Comparison of ENCODE assay signal across 9 cellular contexts in the genomic region with DNA sequence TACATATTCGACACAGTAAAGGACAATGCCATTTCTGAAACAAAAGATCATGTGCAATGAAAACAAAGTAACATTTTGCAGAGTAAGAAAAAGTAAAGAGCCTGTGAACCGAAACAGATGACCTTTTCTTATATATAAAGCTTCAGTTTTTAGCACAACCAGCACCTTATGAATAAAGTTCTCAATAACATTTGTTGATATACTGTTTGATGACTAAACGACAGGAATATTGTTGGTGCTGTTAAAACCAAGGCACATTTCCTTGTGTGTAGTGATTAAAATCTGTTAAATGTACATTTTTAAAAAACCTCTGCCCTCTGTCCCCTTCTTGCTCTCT. TPM values are rescaled to one million over a fixed set of nuclear protein-coding genes. Genes with fewer than 3 reads are reported as not detected.
A peak's percentile ranks its signal among the peaks of the same experiment; 100 is the strongest.
DNase-seq lines count a peak whose midpoint lies in the region; ATAC-seq, FAIRE-seq and TF ChIP-seq lines count a peak whose summit lies in the region.
"Had no signal": no experiment of that assay in that cellular context is flagged by ENCODE, and none has a peak within 500 bp of the region (broad histone marks: within the 10 kb centered on the region; RNA-seq: fewer than 3 reads in every experiment).

No MANE protein-coding gene starts in this region.

- no peaks in the 10 kb centered on the region for H3K27me3 ChIP-seq in parathyroid adenoma (ENCODE audit: control insufficient read depth, insufficient read depth, low read length)

- peak; percentile 48 for DNase-seq in ELR (ENCODE audit: low read depth)
- no peak for DNase-seq in OCI-LY7 (ENCODE audit: low spot score)
- no peak for DNase-seq in epithelial cell of esophagus (ENCODE audit: low read depth)
- no peak for DNase-seq in HTR-8/SVneo (ENCODE audit: insufficient read length, low spot score)
- no peak for DNase-seq in activated CD4-positive, alpha-beta T cell treated with anti-CD3 and anti-CD28 coated beads, Interleukin-2, amount 50 U/mL, for 1 hour
- DNase-seq: GOT3 had no signal

- H3K27ac ChIP-seq in OCI-LY7 (ENCODE audit: low read depth, low read length, poor library complexity, severe bottlenecking) (peak overlapping the region; percentile 80), parathyroid adenoma (peak overlapping the region; percentile 96)

- intact Hi-C loops in OCI-LY7 (cut with micrococcal nuclease; ENCODE audit: unreplicated experiment): loop anchor here (1.0 to 5.0 kb wide), 2 partner anchors 50 to 610 kb away; no protein-coding TSS in a partner anchor

- FAIRE-seq in HTR-8/SVneo (lab: Jason Lieb, UNC): no peak

- peaks cover 58% of the 10 kb centered on the region for H3K36me3 ChIP-seq in OCI-LY7 (ENCODE audit: insufficient read depth, low read length)
- H3K36me3 ChIP-seq in parathyroid adenoma (ENCODE audit: control insufficient read depth, insufficient read depth, low read length): no peaks in the 10 kb centered on the region

- H3K9ac ChIP-seq in parathyroid adenoma: no peak overlapping the region

- CTCF ChIA-PET in OCI-LY7 (lab: Charles Lee; ENCODE audit: unreplicated experiment): no interaction called here

- H3K79me2 ChIP-seq in OCI-LY7 (ENCODE audit: insufficient read depth, low read depth, low read length): peaks cover 70% of the 10 kb centered on the region
- H3K79me2 ChIP-seq in parathyroid adenoma: peaks cover 11% of the 10 kb centered on the region

- peaks cover 40% of the 10 kb centered on the region for H4K20me1 ChIP-seq in OCI-LY7 (ENCODE audit: insufficient read depth, low read length)

- H3K4me2 ChIP-seq in OCI-LY7 (ENCODE audit: low read length) (peak overlapping the region; percentile 91), parathyroid adenoma (ENCODE audit: low read length) (peak overlapping the region; percentile 72)

- no peak for ATAC-seq in HG03521 (IDR thresholded peaks at IDR 0.05; ENCODE audit: unreplicated experiment)
- no peak for ATAC-seq in HG03439 (IDR thresholded peaks at IDR 0.05; ENCODE audit: unreplicated experiment)

- H3K9me2 ChIP-seq in OCI-LY7 (ENCODE audit: insufficient read depth, low read length): no peaks in the 10 kb centered on the region

- BruUV-seq in OCI-LY7 (replicated peaks; lab: Mats Ljungman, UMichigan): no TSS peak

- POLR2A ChIA-PET in OCI-LY7 (lab: Charles Lee): interaction anchor here (0.6 to 4.7 kb wide), 17 partner anchors 11 to 333 kb away, joined by 3 to 36 read pairs (median 5); no protein-coding TSS in a partner anchor

- H2AFZ ChIP-seq in OCI-LY7 (ENCODE audit: low read length): no peak overlapping the region
- peak overlapping the region; percentile 69 for H2AFZ ChIP-seq in parathyroid adenoma

- H3K4me1 ChIP-seq in OCI-LY7 (ENCODE audit: insufficient read depth, low read length, poor library complexity, severe bottlenecking) (peaks cover 56% of the 10 kb centered on the region), parathyroid adenoma (no peaks in the 10 kb centered on the region)

- H3K9me3 ChIP-seq in OCI-LY7 (ENCODE audit: low read length) (no peaks in the 10 kb centered on the region), parathyroid adenoma (ENCODE audit: control insufficient read depth, low read length) (no peaks in the 10 kb centered on the region)

- H3K4me3 ChIP-seq in OCI-LY7 (ENCODE audit: low read depth, low read length, poor library complexity, severe bottlenecking) (peak overlapping the region; percentile 97), epithelial cell of esophagus (ENCODE audit: low read length) (peak overlapping the region; percentile 91), parathyroid adenoma (ENCODE audit: low read depth, low read length) (peak overlapping the region; percentile 98)

- TF ChIP-seq CTCF in OCI-LY7 (conservative IDR thresholded peaks at IDR 0.05; ENCODE audit: low read length): no peak
- no peak for TF ChIP-seq CTCF in epithelial cell of esophagus (IDR thresholded peaks at IDR 0.05; ENCODE audit: insufficient read depth, low read depth, low read length, missing control alignments)
- no peak for TF ChIP-seq CTCF in parathyroid adenoma (IDR thresholded peaks at IDR 0.05)

RNA-seq across cellular contexts. Expression of gene PELI1, which starts 1.4 kb away (rescaled TPM):
- 108 and 110 TPM in 2 replicates for total RNA-seq in OCI-LY7 (2014; rRNA removed; shearing (Covaris generic))
- total RNA-seq in OCI-LY7 (2022): 174 and 211 TPM in 2 replicates
